In genomic region chr9:98833090-98833956, GRCh38 we compare ENCODE assay signal across 1 cellular context.
TF ChIP-seq lines count a peak whose summit lies in the region.

No MANE protein-coding gene starts in this region.

TF ChIP-seq in K562, 482 proteins besides CTCF, POLR2A, EP300 and RAD21 (continued from another document and continues in another):
- TF ChIP-seq NR2C1 (IDR thresholded peaks at IDR 0.05) (peak; percentile 91), NR2C1 (tag; IDR thresholded peaks at IDR 0.05) (peak; percentile 90), ZNF717 (CRISPR knock-in tag; IDR thresholded peaks at IDR 0.05) (no peak), NR2C2 (CRISPR knock-in tag; IDR thresholded peaks at IDR 0.05) (peak; percentile 79), NR2C2 (tag; IDR thresholded peaks at IDR 0.05) (peak; percentile 96), ZNF655 (CRISPR knock-in tag; IDR thresholded peaks at IDR 0.05) (no peak), MAFF (IDR thresholded peaks at IDR 0.05; ENCODE audit: low read length) (no peak), JUND (IDR thresholded peaks at IDR 0.05; ENCODE audit: borderline replicate concordance, low read depth, low read length) (peak; percentile 66), JUND (tag; IDR thresholded peaks at IDR 0.05; ENCODE audit: borderline replicate concordance, low read depth, low read length) (peak; percentile 77; the same call in 1 of the 3 replicates), ZFP91 (CRISPR knock-in tag; IDR thresholded peaks at IDR 0.05) (no peak), ZNF445 (CRISPR knock-in tag; IDR thresholded peaks at IDR 0.05; ENCODE audit: low read depth) (no peak), FOXJ2 (tag; IDR thresholded peaks at IDR 0.05) (no peak), ILK (tag; IDR thresholded peaks at IDR 0.05; ENCODE audit: borderline replicate concordance, low read depth) (no peak), ZNF184 (CRISPR knock-in tag; IDR thresholded peaks at IDR 0.05) (no peak), CHCHD3 (CRISPR knock-in tag; IDR thresholded peaks at IDR 0.05) (no peak), SMAD1 (IDR thresholded peaks at IDR 0.05; ENCODE audit: low read depth, low read length, partially characterized antibody) (no peak), STAG1 (CRISPR knock-in tag; IDR thresholded peaks at IDR 0.05; ENCODE audit: borderline replicate concordance) (no peak), NEUROD1 (IDR thresholded peaks at IDR 0.05; ENCODE audit: borderline replicate concordance, low read depth, low read length, partially characterized antibody) (peak; percentile 71), FOXA3 (CRISPR knock-in tag; conservative IDR thresholded peaks at IDR 0.05 in 1 of 2, IDR thresholded peaks at IDR 0.05 in 1 of 2) (peak in 1 of 2 experiments; percentile 78; a peak in 1 of 4 replicates), ZNF644 (tag; IDR thresholded peaks at IDR 0.05; ENCODE audit: low read depth) (peak; percentile 59; the same call in 1 of the 2 replicates), ZFP30 (CRISPR knock-in tag; IDR thresholded peaks at IDR 0.05; ENCODE audit: borderline replicate concordance) (no peak), NRF1 (conservative IDR thresholded peaks at IDR 0.05 in 1 of 2, IDR thresholded peaks at IDR 0.05 in 1 of 2) (peak; percentile 87 to 89), ZNF280A (IDR thresholded peaks at IDR 0.05; ENCODE audit: low read depth, partially characterized antibody) (no peak), NR2F6 (CRISPR knock-in tag; IDR thresholded peaks at IDR 0.05) (no peak), RBM17 (IDR thresholded peaks at IDR 0.05; ENCODE audit: borderline replicate concordance, low read depth, low read length) (no peak), ZEB2 (IDR thresholded peaks at IDR 0.05) (peak; percentile 92), ZNF408 (CRISPR knock-in tag; IDR thresholded peaks at IDR 0.05; ENCODE audit: low read depth) (no peak), MBD1 (CRISPR knock-in tag; IDR thresholded peaks at IDR 0.05) (no peak), ZBTB40 (IDR thresholded peaks at IDR 0.05) (peak; percentile 67), ZBTB40 (CRISPR knock-in tag; IDR thresholded peaks at IDR 0.05) (no peak), SAFB (IDR thresholded peaks at IDR 0.05; ENCODE audit: borderline replicate concordance, low read depth, low read length) (no peak)
- TF ChIP-seq, protein P1, sequence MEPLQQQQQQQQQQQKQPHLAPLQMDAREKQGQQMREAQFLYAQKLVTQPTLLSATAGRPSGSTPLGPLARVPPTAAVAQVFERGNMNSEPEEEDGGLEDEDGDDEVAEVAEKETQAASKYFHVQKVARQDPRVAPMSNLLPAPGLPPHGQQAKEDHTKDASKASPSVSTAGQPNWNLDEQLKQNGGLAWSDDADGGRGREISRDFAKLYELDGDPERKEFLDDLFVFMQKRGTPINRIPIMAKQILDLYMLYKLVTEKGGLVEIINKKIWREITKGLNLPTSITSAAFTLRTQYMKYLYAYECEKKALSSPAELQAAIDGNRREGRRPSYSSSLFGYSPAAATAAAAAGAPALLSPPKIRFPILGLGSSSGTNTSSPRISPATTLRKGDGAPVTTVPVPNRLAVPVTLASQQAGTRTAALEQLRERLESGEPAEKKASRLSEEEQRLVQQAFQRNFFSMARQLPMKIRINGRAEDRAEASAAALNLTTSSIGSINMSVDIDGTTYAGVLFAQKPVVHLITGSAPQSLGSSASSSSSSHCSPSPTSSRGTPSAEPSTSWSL (CRISPR knock-in tag; IDR thresholded peaks at IDR 0.05; ENCODE audit: borderline replicate concordance) = no peak
- TF ChIP-seq, protein P2, sequence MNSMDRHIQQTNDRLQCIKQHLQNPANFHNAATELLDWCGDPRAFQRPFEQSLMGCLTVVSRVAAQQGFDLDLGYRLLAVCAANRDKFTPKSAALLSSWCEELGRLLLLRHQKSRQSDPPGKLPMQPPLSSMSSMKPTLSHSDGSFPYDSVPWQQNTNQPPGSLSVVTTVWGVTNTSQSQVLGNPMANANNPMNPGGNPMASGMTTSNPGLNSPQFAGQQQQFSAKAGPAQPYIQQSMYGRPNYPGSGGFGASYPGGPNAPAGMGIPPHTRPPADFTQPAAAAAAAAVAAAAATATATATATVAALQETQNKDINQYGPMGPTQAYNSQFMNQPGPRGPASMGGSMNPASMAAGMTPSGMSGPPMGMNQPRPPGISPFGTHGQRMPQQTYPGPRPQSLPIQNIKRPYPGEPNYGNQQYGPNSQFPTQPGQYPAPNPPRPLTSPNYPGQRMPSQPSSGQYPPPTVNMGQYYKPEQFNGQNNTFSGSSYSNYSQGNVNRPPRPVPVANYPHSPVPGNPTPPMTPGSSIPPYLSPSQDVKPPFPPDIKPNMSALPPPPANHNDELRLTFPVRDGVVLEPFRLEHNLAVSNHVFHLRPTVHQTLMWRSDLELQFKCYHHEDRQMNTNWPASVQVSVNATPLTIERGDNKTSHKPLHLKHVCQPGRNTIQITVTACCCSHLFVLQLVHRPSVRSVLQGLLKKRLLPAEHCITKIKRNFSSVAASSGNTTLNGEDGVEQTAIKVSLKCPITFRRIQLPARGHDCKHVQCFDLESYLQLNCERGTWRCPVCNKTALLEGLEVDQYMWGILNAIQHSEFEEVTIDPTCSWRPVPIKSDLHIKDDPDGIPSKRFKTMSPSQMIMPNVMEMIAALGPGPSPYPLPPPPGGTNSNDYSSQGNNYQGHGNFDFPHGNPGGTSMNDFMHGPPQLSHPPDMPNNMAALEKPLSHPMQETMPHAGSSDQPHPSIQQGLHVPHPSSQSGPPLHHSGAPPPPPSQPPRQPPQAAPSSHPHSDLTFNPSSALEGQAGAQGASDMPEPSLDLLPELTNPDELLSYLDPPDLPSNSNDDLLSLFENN (IDR thresholded peaks at IDR 0.05; ENCODE audit: low read depth in 2 of 2, low read length in 2 of 2) = no peak
- TF ChIP-seq, protein P3, sequence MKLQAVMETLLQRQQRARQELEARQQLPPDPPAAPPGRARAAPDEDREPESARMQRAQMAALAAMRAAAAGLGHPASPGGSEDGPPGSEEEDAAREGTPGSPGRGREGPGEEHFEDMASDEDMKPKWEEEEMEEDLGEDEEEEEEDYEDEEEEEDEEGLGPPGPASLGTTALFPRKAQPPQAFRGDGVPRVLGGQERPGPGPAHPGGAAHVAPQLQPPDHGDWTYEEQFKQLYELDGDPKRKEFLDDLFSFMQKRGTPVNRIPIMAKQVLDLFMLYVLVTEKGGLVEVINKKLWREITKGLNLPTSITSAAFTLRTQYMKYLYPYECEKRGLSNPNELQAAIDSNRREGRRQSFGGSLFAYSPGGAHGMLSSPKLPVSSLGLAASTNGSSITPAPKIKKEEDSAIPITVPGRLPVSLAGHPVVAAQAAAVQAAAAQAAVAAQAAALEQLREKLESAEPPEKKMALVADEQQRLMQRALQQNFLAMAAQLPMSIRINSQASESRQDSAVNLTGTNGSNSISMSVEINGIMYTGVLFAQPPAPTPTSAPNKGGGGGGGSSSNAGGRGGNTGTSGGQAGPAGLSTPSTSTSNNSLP (IDR thresholded peaks at IDR 0.05; ENCODE audit: borderline replicate concordance, low read depth, low read length) = peak; percentile 26; the same call in 1 of the 2 replicates
- TF ChIP-seq, protein P4, sequence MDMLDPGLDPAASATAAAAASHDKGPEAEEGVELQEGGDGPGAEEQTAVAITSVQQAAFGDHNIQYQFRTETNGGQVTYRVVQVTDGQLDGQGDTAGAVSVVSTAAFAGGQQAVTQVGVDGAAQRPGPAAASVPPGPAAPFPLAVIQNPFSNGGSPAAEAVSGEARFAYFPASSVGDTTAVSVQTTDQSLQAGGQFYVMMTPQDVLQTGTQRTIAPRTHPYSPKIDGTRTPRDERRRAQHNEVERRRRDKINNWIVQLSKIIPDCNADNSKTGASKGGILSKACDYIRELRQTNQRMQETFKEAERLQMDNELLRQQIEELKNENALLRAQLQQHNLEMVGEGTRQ (CRISPR knock-in tag; IDR thresholded peaks at IDR 0.05) = no peak
